In genomic region chr20:63894358-63895201, GRCh38 we compare ENCODE assay signal across 1 cellular context.
A peak's percentile ranks its signal among the peaks of the same experiment; 100 is the strongest.
TF ChIP-seq lines count a peak whose summit lies in the region.

Gene DNAJC5 (plus strand): TSS chr20:63895126. CDS start chr20:63928346, 33,220 bp downstream.

TF ChIP-seq in GM12878, 131 proteins besides CTCF, POLR2A, EP300 and RAD21 (continued from another document):
- TF ChIP-seq BCL3 (IDR thresholded peaks at IDR 0.05; ENCODE audit: borderline replicate concordance, insufficient read depth, low read depth, low read length, poor library complexity, severe bottlenecking) (no peak), IKZF2 (IDR thresholded peaks at IDR 0.05) (no peak), E2F4 (IDR thresholded peaks at IDR 0.05; ENCODE audit: low read depth, low read length) (no peak), SKIL (IDR thresholded peaks at IDR 0.05; ENCODE audit: low read depth, poor library complexity, severe bottlenecking) (no peak), PBX3 (IDR thresholded peaks at IDR 0.05; ENCODE audit: insufficient replicate concordance, low read depth, low read length) (peak; percentile 86), CHD4 (IDR thresholded peaks at IDR 0.05) (no peak), TBL1XR1 (IDR thresholded peaks at IDR 0.05; ENCODE audit: low read depth, low read length) (no peak), USF2 (IDR thresholded peaks at IDR 0.05; ENCODE audit: borderline replicate concordance, low read depth, low read length) (no peak), SPI1 (IDR thresholded peaks at IDR 0.05; ENCODE audit: borderline replicate concordance, insufficient read depth, low read depth, low read length) (no peak), SRF (IDR thresholded peaks at IDR 0.05; ENCODE audit: low read depth in 2 of 2, low read length in 2 of 2) (no peak), NBN (IDR thresholded peaks at IDR 0.05) (no peak), DPF2 (IDR thresholded peaks at IDR 0.05) (peak; percentile 73; the same call in 1 of the 2 replicates), POLR2AphosphoS2 (IDR thresholded peaks at IDR 0.05; ENCODE audit: low read depth, low read length) (peak; percentile 47; the same call in 1 of the 2 replicates), SREBF1 (IDR thresholded peaks at IDR 0.05; ENCODE audit: low read length) (no peak), HCFC1 (IDR thresholded peaks at IDR 0.05; ENCODE audit: low read length) (peak; percentile 37; the same call in 1 of the 2 replicates), EED (IDR thresholded peaks at IDR 0.05; ENCODE audit: low read depth) (no peak), IKZF1 (conservative IDR thresholded peaks at IDR 0.05) (peak; percentile 83), REST (IDR thresholded peaks at IDR 0.05; ENCODE audit: low read depth, low read length) (no peak), MYC (IDR thresholded peaks at IDR 0.05; ENCODE audit: insufficient read depth, insufficient read length, insufficient replicate concordance, low read length, severe bottlenecking) (no peak), BHLHE40 (IDR thresholded peaks at IDR 0.05; ENCODE audit: borderline replicate concordance in 1 of 2, low read depth in 2 of 2, low read length in 1 of 2) (peak in 1 of 2 experiments; percentile 73; a peak in 2 of 4 replicates), BACH1 (IDR thresholded peaks at IDR 0.05; ENCODE audit: borderline replicate concordance) (peak; percentile 100), EGR1 (IDR thresholded peaks at IDR 0.05; ENCODE audit: borderline replicate concordance in 1 of 2, low read depth in 2 of 2, low read length in 2 of 2) (peak; percentile 85 to 86), SP1 (IDR thresholded peaks at IDR 0.05; ENCODE audit: low read depth, low read length) (peak; percentile 72), MXI1 (IDR thresholded peaks at IDR 0.05; ENCODE audit: low read depth, low read length) (peak; percentile 50; the same call in 1 of the 2 replicates), SIN3A (IDR thresholded peaks at IDR 0.05; ENCODE audit: low read depth, low read length) (0 out of 2 replicates have a peak, but pooled peaks have one; percentile 17), GATAD2B (conservative IDR thresholded peaks at IDR 0.05; ENCODE audit: low read depth) (peak; percentile 98), CBFB (IDR thresholded peaks at IDR 0.05; ENCODE audit: low read depth) (no peak), ZNF24 (IDR thresholded peaks at IDR 0.05) (no peak), TCF7 (IDR thresholded peaks at IDR 0.05; ENCODE audit: borderline replicate concordance) (no peak), NR2C1 (IDR thresholded peaks at IDR 0.05) (no peak), E4F1 (IDR thresholded peaks at IDR 0.05; ENCODE audit: borderline replicate concordance, partially characterized antibody) (no peak), RAD51 (IDR thresholded peaks at IDR 0.05) (no peak), ZNF384 (IDR thresholded peaks at IDR 0.05; ENCODE audit: borderline replicate concordance, low read depth, low read length) (no peak), KDM1A (IDR thresholded peaks at IDR 0.05; ENCODE audit: borderline replicate concordance) (no peak), ATF7 (IDR thresholded peaks at IDR 0.05; ENCODE audit: low read depth) (no peak), NRF1 (conservative IDR thresholded peaks at IDR 0.05; ENCODE audit: low read depth, low read length) (peak; percentile 93), ZBTB4 (CRISPR knock-in tag; IDR thresholded peaks at IDR 0.05) (no peak), PKNOX1 (IDR thresholded peaks at IDR 0.05) (peak; percentile 95)
